ENCODE assay signal across 7 cellular contexts in the genomic region with DNA sequence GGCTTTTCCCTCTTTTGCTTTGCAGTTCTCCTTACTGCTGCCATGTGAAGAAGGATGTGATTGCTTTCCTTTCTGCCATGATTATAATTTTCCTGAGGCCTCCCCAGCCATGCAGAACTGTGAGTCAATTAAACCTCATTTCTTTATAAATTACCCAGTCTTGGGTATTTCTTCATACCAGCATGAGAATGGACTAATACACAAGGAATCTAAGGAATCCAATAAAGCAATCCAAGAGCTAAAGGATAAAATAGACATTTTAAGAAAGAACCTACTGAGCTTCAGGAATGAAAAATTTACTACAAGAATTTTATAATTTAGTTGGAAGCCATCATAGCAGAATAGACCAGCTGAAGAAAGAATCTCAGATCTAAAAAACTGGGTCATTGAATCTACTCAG.
DNase-seq lines count a peak whose midpoint lies in the region; ATAC-seq and TF ChIP-seq lines count a peak whose summit lies in the region.
"Not testable (repeated sequence)": the region's sequence is repeated elsewhere in the genome, so short reads cannot be mapped to it uniquely, and the experiment has no call there.

No MANE protein-coding gene starts in this region.

- peak overlapping the region; percentile 91 for H3K14ac ChIP-seq in IMR-90 (replicated peaks; ENCODE audit: low read depth, low read length)

- H4K91ac ChIP-seq in IMR-90 (ENCODE audit: insufficient read depth, low read depth, low read length): peak overlapping the region; percentile 88; the same call in 1 of the 2 replicates

- not testable (repeated sequence) for BruUV-seq in IMR-90 (replicated peaks; lab: Mats Ljungman, UMichigan)

- H3K36me3 ChIP-seq in IMR-90 (ENCODE audit: control insufficient read depth, insufficient read depth, low read length): not testable (repeated sequence)

- H3K23ac ChIP-seq in IMR-90 (ENCODE audit: low read depth, low read length): peak overlapping the region; percentile 97

- TF ChIP-seq POLR2A in IMR-90 (IDR thresholded peaks at IDR 0.05; ENCODE audit: low read depth, low read length): not testable (repeated sequence)

- intact Hi-C loops in IMR-90 (cut with micrococcal nuclease): not testable (repeated sequence)

- peak; percentile 88 for ATAC-seq in IMR-90 (ENCODE audit: low read depth)

- peak overlapping the region; percentile 94 for H2BK120ac ChIP-seq in IMR-90 (ENCODE audit: low read depth, low read length)

- CTCF ChIA-PET in IMR-90 (lab: Yijun Ruan, JAX): not testable (repeated sequence)

- not testable (repeated sequence) for H4K20me1 ChIP-seq in IMR-90 (ENCODE audit: insufficient read depth, low read length)

- not testable (repeated sequence) for H3K9ac ChIP-seq in IMR-90 (ENCODE audit: low read depth, low read length)

- H3K4me3 ChIP-seq in IMR-90 (ENCODE audit: insufficient read depth, low read depth, low read length); cardiac fibroblast (replicated peaks in 1 of 2; ENCODE audit: low read depth in 2 of 2, low read length in 2 of 2); fibroblast of mammary gland (ENCODE audit: control insufficient read depth, low read depth, low read length); retinal pigment epithelial cell (ENCODE audit: low read length): not testable (repeated sequence)

- H2AFZ ChIP-seq in IMR-90 (replicated peaks; ENCODE audit: low read length, poor library complexity): peak overlapping the region; percentile 56

- H3K4ac ChIP-seq in IMR-90 (ENCODE audit: low read depth, low read length): peak overlapping the region; percentile 53; the same call in 1 of the 2 replicates

- H4K8ac ChIP-seq in IMR-90 (ENCODE audit: low read depth in 2 of 2, low read length in 2 of 2): peak overlapping the region; percentile 83 to 89

- H2AK9ac ChIP-seq in IMR-90 (replicated peaks; ENCODE audit: low read depth, low read length, poor library complexity): peak overlapping the region; percentile 23

- H3K27ac ChIP-seq in IMR-90 (ENCODE audit: insufficient read depth, low read length): not testable (repeated sequence)

- H3K9me3 ChIP-seq in IMR-90 (ENCODE audit: control insufficient read depth, insufficient read depth, low read length): not testable (repeated sequence)

- H3K18ac ChIP-seq in IMR-90 (ENCODE audit: low read depth, low read length): peak overlapping the region; percentile 80; the same call in 1 of the 2 replicates

- H2AK5ac ChIP-seq in IMR-90 (ENCODE audit: low read depth, low read length): 0 out of 2 replicates have a peak overlapping the region, but pooled peaks have one; percentile 80

- in situ Hi-C loops in IMR-90 (cut with MboI; ENCODE audit: low sequenced_read_pairs): not testable (repeated sequence)

- H4K5ac ChIP-seq in IMR-90 (ENCODE audit: low read depth, low read length): peak overlapping the region; percentile 37; the same call in 1 of the 2 replicates

- POLR2A ChIA-PET in IMR-90 (lab: Charles Lee; ENCODE audit: unreplicated experiment): not testable (repeated sequence)

- H3K4me1 ChIP-seq in IMR-90 (ENCODE audit: control insufficient read depth, insufficient read depth, low read length): not testable (repeated sequence)

- peak overlapping the region; percentile 94 for H2BK5ac ChIP-seq in IMR-90 (ENCODE audit: low read depth, low read length, poor library complexity, severe bottlenecking)

- not testable (repeated sequence) for H3K79me1 ChIP-seq in IMR-90 (ENCODE audit: low read depth in 1 of 2, low read length in 2 of 2)

- peak overlapping the region; percentile 74; the same call in 1 of the 3 replicates for H2BK15ac ChIP-seq in IMR-90 (ENCODE audit: low read depth, low read length)

- peak overlapping the region; percentile 88; the same call in 1 of the 2 replicates for H2BK20ac ChIP-seq in IMR-90 (ENCODE audit: low read depth, low read length)

- H3K56ac ChIP-seq in IMR-90 (ENCODE audit: extremely low read depth, insufficient read depth, low read length): not testable (repeated sequence)

- TF ChIP-seq CTCF in IMR-90 (conservative IDR thresholded peaks at IDR 0.05; ENCODE audit: low read depth, low read length); cardiac fibroblast (IDR thresholded peaks at IDR 0.05; ENCODE audit: low read depth, low read length); fibroblast of mammary gland (conservative IDR thresholded peaks at IDR 0.05; ENCODE audit: control insufficient read depth, insufficient read depth, low read depth, low read length); retinal pigment epithelial cell (conservative IDR thresholded peaks at IDR 0.05; ENCODE audit: low read depth, low read length): not testable (repeated sequence)

- not testable (repeated sequence) for H3K9me1 ChIP-seq in IMR-90 (ENCODE audit: insufficient read depth, low read length)

- DNase-seq in EL (peak; percentile 57), IMR-90 (peak; percentile 47), amniotic epithelial cell (ENCODE audit: low read depth) (peak; percentile 47), cardiac fibroblast (ENCODE audit: low read depth in 2 of 2) (peak; percentile 32 to 42), fibroblast of mammary gland (ENCODE audit: low read depth) (peak; percentile 48), iris pigment epithelial cell (ENCODE audit: low read depth) (peak; percentile 65), retinal pigment epithelial cell (ENCODE audit: low read depth) (peak; percentile 36)

- TF ChIP-seq RAD21 in IMR-90 (IDR thresholded peaks at IDR 0.05; ENCODE audit: low read length): not testable (repeated sequence)

- dilution Hi-C loops in IMR-90 (cut with HindIII; ENCODE audit: low sequenced_read_pairs, unreplicated experiment): not testable (repeated sequence)

- not testable (repeated sequence) for H3K4me2 ChIP-seq in IMR-90 (ENCODE audit: low read depth, low read length)

- H3K27me3 ChIP-seq in IMR-90 (ENCODE audit: control insufficient read depth, insufficient read depth, low read length): not testable (repeated sequence)

TF ChIP-seq in IMR-90, 13 proteins besides CTCF, POLR2A, EP300 and RAD21:
- TF ChIP-seq CEBPB (IDR thresholded peaks at IDR 0.05; ENCODE audit: low read depth, low read length): peak; percentile 53
